Comparison of ENCODE assay signal across 1 cellular context in genomic region chr3:46098319-46098761, GRCh38.
TF ChIP-seq lines count a peak whose summit lies in the region.

No MANE protein-coding gene starts in this region.

TF ChIP-seq in GM12878, 131 proteins besides CTCF, POLR2A, EP300 and RAD21 (continued from another document):
- no peak for TF ChIP-seq ZNF687 (IDR thresholded peaks at IDR 0.05)
